Comparison of ENCODE assay signal across 21 cellular contexts in genomic region chr2:169790581-169790980, GRCh38.
"Had no signal": no experiment of that assay in that cellular context is flagged by ENCODE, and none has a peak within 500 bp of the region (broad histone marks: within the 10 kb centered on the region; RNA-seq: fewer than 3 reads in every experiment).

No MANE protein-coding gene starts in this region.

- H3K36me3 ChIP-seq: adrenal gland, brain microvascular endothelial cell, breast epithelium had no signal

- H3K9me3 ChIP-seq: adrenal gland, body of pancreas, breast epithelium had no signal

- H3K27me3 ChIP-seq: adrenal gland, body of pancreas, brain microvascular endothelial cell, breast epithelium had no signal

- FAIRE-seq: astrocyte, TTC549 had no signal

- H3K4me3 ChIP-seq: body of pancreas had no signal

- DNase-seq: activated B cell treated with CpG ODN at 0.5 μM for 24 hours; activated CD4-positive, alpha-beta T cell treated with anti-CD3 and anti-CD28 coated beads for 4 hours; activated CD4-positive, alpha-beta T cell treated with anti-CD3 and anti-CD28 coated beads, Interleukin-2, amount 50 U/mL, for 1 hour; activated CD4-positive, alpha-beta T cell treated with anti-CD3 and anti-CD28 coated beads, Interleukin-2, amount 50 U/mL, for 4 hours; activated CD4-positive, CD25-positive, alpha-beta regulatory T cell treated with anti-CD3 and anti-CD28 coated beads, Interleukin-2, amount 50 U/mL, for 72 hours; activated effector memory CD4-positive, alpha-beta T cell treated with anti-CD3 and anti-CD28 coated beads, Interleukin-2, amount 50 U/mL, for 16 hours; activated gamma-delta T cell treated with Interleukin-2 at 50 U/mL for 16 hours; activated naive CD4-positive, alpha-beta T cell; activated naive CD4-positive, alpha-beta T cell treated with anti-CD3 and anti-CD28 coated beads, Interleukin-2, amount 50 U/mL, for 16 hours; activated T-cell treated with anti-CD3 and anti-CD28 coated beads for 4 hours; activated T-cell treated with anti-CD3 and anti-CD28 coated beads, Interleukin-2, amount 50 U/mL, for 1 hour; activated T-cell treated with anti-CD3 and anti-CD28 coated beads, Interleukin-2, amount 50 U/mL, for 4 hours; amniotic stem cell; central memory CD4-positive, alpha-beta T cell; T-helper 9 cell had no signal

- H3K27ac ChIP-seq: adrenal gland, body of pancreas, brain microvascular endothelial cell, breast epithelium had no signal
